ENCODE assay signal across 23 cellular contexts in the genomic region with DNA sequence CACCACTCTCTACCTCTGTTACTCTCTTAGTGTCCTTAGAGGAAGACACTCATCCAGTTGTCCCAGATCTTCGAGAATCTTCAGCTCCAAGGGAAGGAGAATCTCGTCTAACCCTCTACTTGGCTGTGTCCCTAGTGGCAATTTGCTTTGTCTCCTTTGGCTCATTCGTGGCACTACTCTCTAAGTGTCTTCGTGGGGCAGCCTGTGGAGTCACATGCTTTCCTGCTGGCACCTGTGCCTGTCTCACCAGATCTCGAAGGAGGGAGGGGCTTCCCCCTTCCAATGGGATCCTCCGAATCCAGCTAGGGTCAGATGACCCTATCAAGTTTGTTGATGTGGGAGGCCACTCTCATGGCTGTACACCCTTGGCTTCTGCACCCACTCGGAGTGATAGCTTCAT. TPM values are rescaled to one million over a fixed set of nuclear protein-coding genes. Genes with fewer than 3 reads are reported as not detected.
"Had no signal": no experiment of that assay in that cellular context is flagged by ENCODE, and none has a peak within 500 bp of the region (broad histone marks: within the 10 kb centered on the region; RNA-seq: fewer than 3 reads in every experiment).

No MANE protein-coding gene starts in this region.

- H3K27me3 ChIP-seq: ascending aorta, foreskin keratinocyte, sigmoid colon had no signal

- H3K9me3 Mint-ChIP-seq: activated CD4-positive, alpha-beta memory T cell treated with anti-CD3 and anti-CD28 coated beads for 36 hours; activated naive CD4-positive, alpha-beta T cell treated with anti-CD3 and anti-CD28 coated beads, Interleukin-2, amount 50 U/mL, for 72 hours; mesothelial cell of epicardium; stimulated activated memory B cell treated with anti-CD40 and anti-IgM and Interleukin-4, amounts not matched to agents 10 μg/mL and 1 μg/mL and 100 μg/mL, for 72 hours had no signal

- H3K4me3 Mint-ChIP-seq: activated CD4-positive, alpha-beta memory T cell treated with anti-CD3 and anti-CD28 coated beads for 36 hours; immature natural killer cell; stimulated activated memory B cell treated with anti-CD40 and anti-IgM and Interleukin-4, amounts not matched to agents 10 μg/mL and 1 μg/mL and 100 μg/mL, for 72 hours had no signal

- H3K4me3 ChIP-seq: ascending aorta, left ventricle myocardium inferior, sigmoid colon, smooth muscle cell, stomach, suprapubic skin had no signal

- H3K27ac Mint-ChIP-seq: activated CD4-positive, alpha-beta memory T cell treated with anti-CD3 and anti-CD28 coated beads for 36 hours; activated naive CD4-positive, alpha-beta T cell treated with anti-CD3 and anti-CD28 coated beads, Interleukin-2, amount 50 U/mL, for 72 hours; immature natural killer cell; mesothelial cell of epicardium; stimulated activated memory B cell treated with anti-CD40 and anti-IgM and Interleukin-4, amounts not matched to agents 10 μg/mL and 1 μg/mL and 100 μg/mL, for 72 hours had no signal

- DNase-seq: activated CD4-positive, alpha-beta memory T cell treated with anti-CD3 and anti-CD28 coated beads for 36 hours; activated CD4-positive, alpha-beta T cell treated with anti-CD3 and anti-CD28 coated beads for 48 hours; activated gamma-delta T cell treated with Interleukin-2 at 50 U/mL for 16 hours; effector CD4-positive, alpha-beta T cell; erythroblast; foreskin keratinocyte; immature natural killer cell; kidney glomerular epithelial cell; left ventricle myocardium inferior; naive thymus-derived CD8-positive, alpha-beta T cell; occipital lobe; posterior cingulate gyrus; sigmoid colon; stimulated activated CD4-positive, alpha-beta T cell treated with anti-CD3 and anti-CD28 coated beads, Interleukin-15, amount 100 ng/mL, for 24 hours; stomach; trophoblast cell had no signal

- ATAC-seq: activated naive CD4-positive, alpha-beta T cell treated with anti-CD3 and anti-CD28 coated beads, Interleukin-2, amount 50 U/mL, for 72 hours; foreskin keratinocyte; naive thymus-derived CD8-positive, alpha-beta T cell; stimulated activated memory B cell treated with anti-CD40 and anti-IgM and Interleukin-4, amounts not matched to agents 10 μg/mL and 1 μg/mL and 100 μg/mL, for 72 hours had no signal

- H3K9me3 ChIP-seq: ascending aorta, left ventricle myocardium inferior, sigmoid colon, suprapubic skin had no signal

- H3K4me2 ChIP-seq: smooth muscle cell had no signal

- H3K36me3 Mint-ChIP-seq: activated CD4-positive, alpha-beta memory T cell treated with anti-CD3 and anti-CD28 coated beads for 36 hours; stimulated activated memory B cell treated with anti-CD40 and anti-IgM and Interleukin-4, amounts not matched to agents 10 μg/mL and 1 μg/mL and 100 μg/mL, for 72 hours had no signal

- H3K27ac ChIP-seq: ascending aorta, foreskin keratinocyte, left ventricle myocardium inferior, sigmoid colon, stomach, suprapubic skin had no signal

RNA-seq across cellular contexts. Expression of a gene that starts 1.8 kb away (rescaled TPM):
- total RNA-seq: activated CD4-positive, alpha-beta memory T cell treated with anti-CD3 and anti-CD28 coated beads for 36 hours; activated naive CD4-positive, alpha-beta T cell treated with anti-CD3 and anti-CD28 coated beads, Interleukin-2, amount 50 U/mL, for 72 hours; naive thymus-derived CD8-positive, alpha-beta T cell; T-helper 2 cell treated with Interferon-gamma antibody and Interleukin-4, amounts not matched to agents 100 ng/mL and 5 ng/mL, for 36 hours had no signal
- polyA plus RNA-seq: immature natural killer cell; naive thymus-derived CD8-positive, alpha-beta T cell had no signal

RNA-seq across cellular contexts. Expression of a gene that starts 2.3 kb away (rescaled TPM):
- total RNA-seq: activated CD4-positive, alpha-beta memory T cell treated with anti-CD3 and anti-CD28 coated beads for 36 hours; activated naive CD4-positive, alpha-beta T cell treated with anti-CD3 and anti-CD28 coated beads, Interleukin-2, amount 50 U/mL, for 72 hours; naive thymus-derived CD8-positive, alpha-beta T cell had no signal
- polyA plus RNA-seq: immature natural killer cell; naive thymus-derived CD8-positive, alpha-beta T cell; stomach had no signal

RNA-seq across cellular contexts. Expression of a gene that starts 11.4 kb away (rescaled TPM):
- total RNA-seq: activated CD4-positive, alpha-beta memory T cell treated with anti-CD3 and anti-CD28 coated beads for 36 hours; naive thymus-derived CD8-positive, alpha-beta T cell had no signal
